8 cellular contexts compared by ENCODE assay signal in genomic region chr20:63635431-63636141, GRCh38. TPM values are rescaled to one million over a fixed set of nuclear protein-coding genes. Genes with fewer than 3 reads are reported as not detected.
A peak's percentile ranks its signal among the peaks of the same experiment; 100 is the strongest.
DNase-seq lines count a peak whose midpoint lies in the region; ATAC-seq and TF ChIP-seq lines count a peak whose summit lies in the region.

No MANE protein-coding gene starts in this region.

- no peak overlapping the region for H3K23ac ChIP-seq in mesendoderm (ENCODE audit: low read length)

- H3K36me3 ChIP-seq in mesendoderm (ENCODE audit: control insufficient read depth, insufficient read depth, low read length) (no peaks in the 10 kb centered on the region), PC-3 (ENCODE audit: low read depth, low read length) (no peaks in the 10 kb centered on the region)

- intact Hi-C loops in PC-3 (cut with micrococcal nuclease), result no loop called here

- CTCF ChIA-PET in PC-3 (lab: Charles Lee), result no interaction called here

- WGBS in mesendoderm (ENCODE audit: extremely low coverage, insufficient coverage, low lambda C conversion rate), result no CpG with 5 or more reads among the region's 15 CpGs

- no peaks in the 10 kb centered on the region for H3K9me2 ChIP-seq in PC-3 (replicated peaks; ENCODE audit: low read length)

- H3K36me3 Mint-ChIP-seq in T-helper 17 cell (ENCODE audit: low read depth), result peaks cover 3% of the 10 kb centered on the region
- peaks cover 5% of the 10 kb centered on the region for H3K36me3 Mint-ChIP-seq in activated naive CD8-positive, alpha-beta T cell treated with anti-CD3 and anti-CD28 coated beads for 36 hours

- TF ChIP-seq CTCF in PC-3 (conservative IDR thresholded peaks at IDR 0.05; ENCODE audit: low read depth, low read length), result no peak

- no peak overlapping the region for H3K4ac ChIP-seq in mesendoderm (ENCODE audit: low read depth, low read length)

- H2BK5ac ChIP-seq in mesendoderm (ENCODE audit: low read length), result no peak overlapping the region

- H3F3A ChIP-seq in PC-3 (ENCODE audit: low read length, unreplicated experiment), result no peaks in the 10 kb centered on the region

- BruUV-seq in PC-3 (replicated peaks; lab: Mats Ljungman, UMichigan), result no TSS peak

- no peak overlapping the region for H2AK5ac ChIP-seq in mesendoderm (ENCODE audit: low read length)

- H3K4me2 ChIP-seq in mesendoderm (ENCODE audit: low read length) (no peak overlapping the region), PC-3 (ENCODE audit: low read length) (no peak overlapping the region)

- H3K27me3 Mint-ChIP-seq in T-helper 17 cell, result no peaks in the 10 kb centered on the region
- no peaks in the 10 kb centered on the region for H3K27me3 Mint-ChIP-seq in activated naive CD8-positive, alpha-beta T cell treated with anti-CD3 and anti-CD28 coated beads for 36 hours

- no peaks in the 10 kb centered on the region for H3K9me3 ChIP-seq in T-helper 17 cell (ENCODE audit: control insufficient read depth, low read length, poor library complexity, severe bottlenecking)
- no peaks in the 10 kb centered on the region for H3K9me3 ChIP-seq in PC-3 (ENCODE audit: low read length)

- peaks cover 1% of the 10 kb centered on the region for H3K9me3 Mint-ChIP-seq in activated naive CD8-positive, alpha-beta T cell treated with anti-CD3 and anti-CD28 coated beads for 36 hours

- H3K9ac ChIP-seq in mesendoderm (ENCODE audit: low read length) (no peak overlapping the region), PC-3 (ENCODE audit: low read length) (no peak overlapping the region)

- H3K79me1 ChIP-seq in mesendoderm (ENCODE audit: low read length), result no peaks in the 10 kb centered on the region

- DNase-seq in T-helper 17 cell, result peak; percentile 30 to 65 (median 64)
- DNase-seq in activated naive CD8-positive, alpha-beta T cell treated with anti-CD3 and anti-CD28 coated beads for 36 hours, result peak; percentile 75
- peak; percentile 52 for DNase-seq in stimulated activated CD8-positive, alpha-beta memory T cell treated with anti-CD3 and anti-CD28 coated beads, Interleukin-12 subunit alpha, Interleukin-12 subunit beta, amount 100 ng/mL, for 4 hours (ENCODE audit: low read depth)
- no peak for DNase-seq in COLO668 (lab: John Stamatoyannopoulos, UW; ENCODE audit: unreplicated experiment)
- no peak for DNase-seq in mesendoderm
- no peak for DNase-seq in PC-3

- H3K79me2 ChIP-seq in mesendoderm (ENCODE audit: control insufficient read depth, insufficient read depth, low read length), result no peaks in the 10 kb centered on the region
- no peaks in the 10 kb centered on the region for H3K79me2 ChIP-seq in PC-3 (ENCODE audit: low read length)

- H4K20me1 ChIP-seq in PC-3 (ENCODE audit: low read length), result no peaks in the 10 kb centered on the region

- no peak overlapping the region for H3K56ac ChIP-seq in mesendoderm (ENCODE audit: low read length)

- no peak overlapping the region for H4K8ac ChIP-seq in mesendoderm (ENCODE audit: low read depth, low read length)

- peak overlapping the region; percentile 99 for H3K27ac Mint-ChIP-seq in T-helper 17 cell
- peak overlapping the region; percentile 89 for H3K27ac Mint-ChIP-seq in activated naive CD8-positive, alpha-beta T cell treated with anti-CD3 and anti-CD28 coated beads for 36 hours

- no peak overlapping the region for H2BK15ac ChIP-seq in mesendoderm (replicated peaks; ENCODE audit: low read depth)

- POLR2A ChIA-PET in PC-3 (lab: Charles Lee; ENCODE audit: unreplicated experiment), result interaction anchor here (0.6 kb wide), 1 partner anchor 97 kb away, joined by 14 read pairs; no protein-coding TSS in a partner anchor

- H3K27me3 ChIP-seq in mesendoderm (ENCODE audit: insufficient read depth, low read length, poor library complexity) (no peaks in the 10 kb centered on the region), PC-3 (ENCODE audit: low read length) (no peaks in the 10 kb centered on the region)

- peak overlapping the region; percentile 83 for H3K4me3 Mint-ChIP-seq in T-helper 17 cell
- peak overlapping the region; percentile 50 for H3K4me3 Mint-ChIP-seq in activated naive CD8-positive, alpha-beta T cell treated with anti-CD3 and anti-CD28 coated beads for 36 hours

- H3K4me3 ChIP-seq in mesendoderm (ENCODE audit: low read length) (no peak overlapping the region), PC-3 (ENCODE audit: low read length) (no peak overlapping the region)

- H3K18ac ChIP-seq in mesendoderm (ENCODE audit: low read length), result no peak overlapping the region

- no peak overlapping the region for H2BK120ac ChIP-seq in mesendoderm (ENCODE audit: low read depth, low read length)

- peaks cover 27% of the 10 kb centered on the region for H3K4me1 Mint-ChIP-seq in T-helper 17 cell
- peaks cover 64% of the 10 kb centered on the region for H3K4me1 Mint-ChIP-seq in activated naive CD8-positive, alpha-beta T cell treated with anti-CD3 and anti-CD28 coated beads for 36 hours

- H4K5ac ChIP-seq in mesendoderm (ENCODE audit: low read length), result no peak overlapping the region

- no peak overlapping the region for H2AFZ ChIP-seq in PC-3 (ENCODE audit: low read length)

- no peak overlapping the region for H3K27ac ChIP-seq in mesendoderm (ENCODE audit: low read depth, low read length)
- H3K27ac ChIP-seq in PC-3 (ENCODE audit: low read length), result no peak overlapping the region

- H3K4me1 ChIP-seq in mesendoderm (ENCODE audit: control insufficient read depth, low read depth, low read length) (no peaks in the 10 kb centered on the region), PC-3 (ENCODE audit: insufficient read depth, low read length) (no peaks in the 10 kb centered on the region)

- ATAC-seq in GM21619 (IDR thresholded peaks at IDR 0.05; ENCODE audit: unreplicated experiment) (peak; percentile 47), T-helper 17 cell (peak; percentile 81), GM18870 (IDR thresholded peaks at IDR 0.05; ENCODE audit: unreplicated experiment) (no peak), PC-3 (no peak)

RNA-seq across cellular contexts. Expression of gene GMEB2, which starts 8.7 kb away (rescaled TPM):
- 10 to 100 TPM; 17.3 to 21.0 TPM for total RNA-seq in T-helper 17 cell
- 10 to 100 TPM; 13.8 to 14.6 TPM for total RNA-seq in activated naive CD8-positive, alpha-beta T cell treated with anti-CD3 and anti-CD28 coated beads for 36 hours
- 12.5 TPM for polyA plus RNA-seq in mesendoderm (2013, experiment 1 of 2)
- 11.8 TPM for polyA plus RNA-seq in mesendoderm (2013, experiment 2 of 2)
- 13.7 and 21.9 TPM in 2 replicates for total RNA-seq in PC-3 (2014; rRNA removed)

RNA-seq across cellular contexts. Expression of gene STMN3, which starts 17.6 kb away (rescaled TPM):
- total RNA-seq in T-helper 17 cell (10 to 100 TPM; 51.0 to 67.4 TPM), PC-3 (2014; rRNA removed) (15.8 and 24.5 TPM in 2 replicates)
- 10 to 100 TPM; 10.2 to 11.7 TPM for total RNA-seq in activated naive CD8-positive, alpha-beta T cell treated with anti-CD3 and anti-CD28 coated beads for 36 hours
- polyA plus RNA-seq in mesendoderm (2013, experiment 1 of 2), result 14.8 TPM
- polyA plus RNA-seq in mesendoderm (2013, experiment 2 of 2), result 15.4 TPM

RNA-seq across cellular contexts. Expression of gene RTEL1, which starts 22.5 kb away (rescaled TPM):
- 10 to 100 TPM; 30.7 to 35.0 TPM for total RNA-seq in T-helper 17 cell
- 10 to 100 TPM; 43.9 to 44.8 TPM for total RNA-seq in activated naive CD8-positive, alpha-beta T cell treated with anti-CD3 and anti-CD28 coated beads for 36 hours
- 15.8 TPM for polyA plus RNA-seq in mesendoderm (2013, experiment 1 of 2)
- 14.6 TPM for polyA plus RNA-seq in mesendoderm (2013, experiment 2 of 2)
- total RNA-seq in PC-3 (2014; rRNA removed), result 43.0 and 56.2 TPM in 2 replicates

Comparison
In these comparisons a context has a peak if more than half of its experiments do, and no peak if none do; other contexts are left out.
1. ATAC-seq: peak in GM21619 (single experiment) and T-helper 17 cell (single experiment); none in GM18870 (single experiment) and PC-3 (single experiment).
2. DNase-seq: peak in T-helper 17 cell (3 of 3), activated naive CD8-positive, alpha-beta T cell treated with anti-CD3 and anti-CD28 coated beads for 36 hours (single experiment) and stimulated activated CD8-positive, alpha-beta memory T cell treated with anti-CD3 and anti-CD28 coated beads, Interleukin-12 subunit alpha, Interleukin-12 subunit beta, amount 100 ng/mL, for 4 hours (single experiment); none in COLO668 (single experiment), mesendoderm (single experiment) and PC-3 (single experiment).